ENCODE assay signal across 16 cellular contexts in the genomic region with DNA sequence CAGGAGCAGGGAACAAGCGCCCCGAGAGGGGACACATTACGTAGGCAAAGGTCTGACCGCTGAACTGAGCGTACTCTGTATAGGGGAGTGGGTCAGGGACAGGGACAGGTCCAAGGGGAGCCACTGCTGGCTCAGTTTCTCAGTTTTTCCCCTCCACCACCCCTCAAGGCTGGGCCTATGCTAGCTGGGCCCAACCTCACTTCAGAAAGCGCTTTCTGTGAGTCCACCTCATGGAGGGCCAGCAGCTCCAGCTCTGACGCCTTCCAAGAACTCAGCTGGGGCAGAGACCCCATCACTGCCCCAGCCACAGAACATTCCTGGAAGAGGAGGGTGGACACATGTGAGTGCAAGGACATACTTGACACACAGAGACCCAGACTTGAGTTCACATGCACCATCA.
DNase-seq lines count a peak whose midpoint lies in the region; ATAC-seq and TF ChIP-seq lines count a peak whose summit lies in the region.
"Had no signal": no experiment of that assay in that cellular context is flagged by ENCODE, and none has a peak within 500 bp of the region (broad histone marks: within the 10 kb centered on the region; RNA-seq: fewer than 3 reads in every experiment).

No MANE protein-coding gene starts in this region.

- peaks cover 91% of the 10 kb centered on the region for H3K27me3 ChIP-seq in left ventricle myocardium inferior (ENCODE audit: low read depth)
- no peaks in the 10 kb centered on the region for H3K27me3 ChIP-seq in endodermal cell (ENCODE audit: control insufficient read depth, insufficient read depth, low read length, poor library complexity, severe bottlenecking)
- H3K27me3 ChIP-seq in sigmoid colon: no peaks in the 10 kb centered on the region
- no peaks in the 10 kb centered on the region for H3K27me3 ChIP-seq in vagina

- no peak overlapping the region for H3K27ac Mint-ChIP-seq in endodermal cell

- H3K4me3 ChIP-seq in left ventricle myocardium inferior: no peak overlapping the region
- no peak overlapping the region for H3K4me3 ChIP-seq in endodermal cell (ENCODE audit: low read length)
- H3K4me3 ChIP-seq in sigmoid colon: no peak overlapping the region
- H3K4me3 ChIP-seq in vagina: no peak overlapping the region
- H3K4me3 ChIP-seq: A549 had no signal

- peaks cover 1% of the 10 kb centered on the region for H3K4me1 Mint-ChIP-seq in endodermal cell

- H3K9me3 ChIP-seq in left ventricle myocardium inferior (replicated peaks) (no peaks in the 10 kb centered on the region), endodermal cell (ENCODE audit: control insufficient read depth, low read length) (no peaks in the 10 kb centered on the region), sigmoid colon (no peaks in the 10 kb centered on the region), vagina (no peaks in the 10 kb centered on the region)
- H3K9me3 ChIP-seq: A549, Caco-2 had no signal

- no peak overlapping the region for H3K4me3 Mint-ChIP-seq in endodermal cell

- 95 to 100% methylated on average over 2 to 7 of the region's 7 CpGs for WGBS in endodermal cell (ENCODE audit: insufficient coverage in 1 of 2, insufficient read length in 1 of 2), 2 experiments
- WGBS in sigmoid colon, 2 donors: 92 to 94% methylated on average over 7 of the region's 7 CpGs

- DNase-seq in Right ventricle myocardium inferior (ENCODE audit: missing footprints): no peak
- DNase-seq in left ventricle myocardium inferior: no peak
- DNase-seq in endodermal cell: peak; percentile 31
- DNase-seq in sigmoid colon: peak; percentile 39
- DNase-seq in vagina (ENCODE audit: extremely low spot score in 2 of 2): peak; percentile 16 to 93
- DNase-seq in stimulated activated CD4-positive, alpha-beta T cell treated with anti-CD3 and anti-CD28 coated beads, Interleukin-2, amount 100 ng/mL, for 48 hours: no peak
- DNase-seq: Caco-2, DMS153, NCI-H1436 treated with DMSO at 0.1 percent for 48 hours, NCI-H2081, NCI-H510A, NCI-H774, PC-3 had no signal

- H3K27ac ChIP-seq in left ventricle myocardium inferior (replicated peaks) (no peak overlapping the region), endodermal cell (ENCODE audit: low read depth, low read length) (no peak overlapping the region), sigmoid colon (no peak overlapping the region), vagina (no peak overlapping the region)
- H3K27ac ChIP-seq: A549 had no signal

- intact Hi-C loops in Right ventricle myocardium inferior (cut with DNase I) (no loop called here), left ventricle myocardium inferior (cut with micrococcal nuclease) (no loop called here), sigmoid colon (cut with DNase I) (no loop called here), vagina (cut with DNase I) (no loop called here)

- ATAC-seq in Right ventricle myocardium inferior: peak; percentile 6
- no peak for ATAC-seq in GM21737 (IDR thresholded peaks at IDR 0.05; ENCODE audit: unreplicated experiment)
- ATAC-seq in HG02588 (IDR thresholded peaks at IDR 0.05; ENCODE audit: unreplicated experiment): no peak
- ATAC-seq: A549, PC-3 had no signal

- peaks cover 23% of the 10 kb centered on the region for H3K27me3 Mint-ChIP-seq in endodermal cell (ENCODE audit: insufficient read depth)

- H3K36me3 Mint-ChIP-seq in endodermal cell (ENCODE audit: low read depth): no peaks in the 10 kb centered on the region

- TF ChIP-seq CTCF in left ventricle myocardium inferior (IDR thresholded peaks at IDR 0.05; ENCODE audit: borderline replicate concordance) (no peak), endodermal cell (conservative IDR thresholded peaks at IDR 0.05) (no peak), sigmoid colon (IDR thresholded peaks at IDR 0.05) (no peak), vagina (IDR thresholded peaks at IDR 0.05) (no peak)

- no peak overlapping the region for H3K9ac ChIP-seq in endodermal cell (ENCODE audit: extremely low read depth, low read length, poor library complexity, severe bottlenecking)

- H3K9me3 Mint-ChIP-seq in endodermal cell: no peaks in the 10 kb centered on the region

- TF ChIP-seq EP300 in sigmoid colon (IDR thresholded peaks at IDR 0.05): no peak

- TF ChIP-seq POLR2A in sigmoid colon (IDR thresholded peaks at IDR 0.05) (no peak), vagina (IDR thresholded peaks at IDR 0.05) (no peak)

- H3K4me1 ChIP-seq in left ventricle myocardium inferior (no peaks in the 10 kb centered on the region), endodermal cell (ENCODE audit: control insufficient read depth, insufficient read depth, low read length) (no peaks in the 10 kb centered on the region), sigmoid colon (peaks cover 0 to 4% (median 3%) of the 10 kb centered on the region in 4 donors), vagina (no peaks in the 10 kb centered on the region)

- no peaks in the 10 kb centered on the region for H3K36me3 ChIP-seq in left ventricle myocardium inferior
- no peaks in the 10 kb centered on the region for H3K36me3 ChIP-seq in endodermal cell (ENCODE audit: control insufficient read depth, insufficient read depth, low read length)
- no peaks in the 10 kb centered on the region for H3K36me3 ChIP-seq in sigmoid colon
- H3K36me3 ChIP-seq in vagina: no peaks in the 10 kb centered on the region

Comparison
In these comparisons a context has a peak if more than half of its experiments do, and no peak if none do; other contexts are left out.
1. DNase-seq: peak in endodermal cell (single experiment), sigmoid colon (single experiment) and vagina (2 of 2); none in Right ventricle myocardium inferior (single experiment), left ventricle myocardium inferior (single experiment) and stimulated activated CD4-positive, alpha-beta T cell treated with anti-CD3 and anti-CD28 coated beads, Interleukin-2, amount 100 ng/mL, for 48 hours (0 of 2).